22 cellular contexts compared by ENCODE assay signal in the genomic region with DNA sequence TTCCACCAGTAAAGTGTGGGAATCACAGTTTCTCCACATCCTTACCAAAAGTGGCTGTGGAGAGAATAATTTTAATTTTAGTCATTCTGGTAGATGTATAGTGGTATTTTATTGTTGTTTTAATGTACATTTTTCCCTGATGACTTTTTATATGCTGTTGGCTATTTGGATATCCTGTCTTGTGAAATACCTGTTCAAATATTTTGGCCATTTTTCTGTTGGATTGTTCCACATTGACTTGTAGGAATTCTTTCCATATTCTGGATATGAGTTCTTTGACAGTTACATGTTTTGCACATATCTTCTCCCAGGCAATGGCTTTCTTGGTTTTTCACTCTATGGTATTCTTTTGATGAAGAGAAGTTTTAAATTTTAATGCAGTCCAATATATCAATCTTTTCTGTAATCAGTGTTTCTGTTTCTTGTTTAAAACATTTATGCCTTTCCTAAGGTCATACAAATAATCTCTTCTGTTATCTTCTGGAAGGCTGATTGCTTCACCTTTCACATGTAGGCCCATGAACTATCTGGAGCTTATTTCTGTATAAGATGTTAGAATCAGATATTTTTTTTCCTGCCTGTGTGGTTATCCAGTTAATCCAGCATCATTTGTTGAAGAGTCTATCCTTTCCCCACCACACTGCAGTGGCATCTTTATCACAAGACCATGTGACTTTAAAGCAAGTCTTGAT. TPM values are rescaled to one million over a fixed set of nuclear protein-coding genes. Genes with fewer than 3 reads are reported as not detected.
A peak's percentile ranks its signal among the peaks of the same experiment; 100 is the strongest.
DNase-seq lines count a peak whose midpoint lies in the region; ATAC-seq, FAIRE-seq and TF ChIP-seq lines count a peak whose summit lies in the region.
"Had no signal": no experiment of that assay in that cellular context is flagged by ENCODE, and none has a peak within 500 bp of the region (broad histone marks: within the 10 kb centered on the region; RNA-seq: fewer than 3 reads in every experiment).

No MANE protein-coding gene starts in this region.

- H3K36me3 ChIP-seq in PC-3 (ENCODE audit: low read depth, low read length), result no peaks in the 10 kb centered on the region
- no peaks in the 10 kb centered on the region for H3K36me3 ChIP-seq in colonic mucosa
- H3K36me3 ChIP-seq: ascending aorta, gastroesophageal sphincter, SJSA1 had no signal

- H3K27ac ChIP-seq in PC-3 (ENCODE audit: low read length), result peak overlapping the region; percentile 84
- H3K27ac ChIP-seq in colonic mucosa, result peak overlapping the region; percentile 2
- H3K27ac ChIP-seq: ascending aorta, gastroesophageal sphincter, SJSA1 had no signal

- H3K4me3 ChIP-seq in PC-3 (ENCODE audit: low read length) (no peak overlapping the region; the same call in 1 of the 2 replicates), colonic mucosa (no peak overlapping the region)
- H3K4me3 ChIP-seq: ascending aorta, gastroesophageal sphincter, SJSA1 had no signal

- H3K79me2 ChIP-seq in PC-3 (ENCODE audit: low read length), result peaks cover 70% of the 10 kb centered on the region

- no peak for FAIRE-seq in D721Med (lab: Jason Lieb, UNC)

- no peak overlapping the region for H2AFZ ChIP-seq in PC-3 (ENCODE audit: low read length)

- POLR2A ChIA-PET in PC-3 (lab: Charles Lee; ENCODE audit: unreplicated experiment), result no interaction called here

- CTCF ChIA-PET in Calu3 (lab: Charles Lee) (interaction anchor here (2.5 kb wide), 1 partner anchor 20 kb away, joined by 15 read pairs; the partner anchor contains the start of gene AFTPH), PC-3 (lab: Charles Lee) (no interaction called here)

- ATAC-seq in PC-3 (peak; percentile 66), HG03095 (IDR thresholded peaks at IDR 0.05; ENCODE audit: unreplicated experiment) (no peak)
- ATAC-seq: CD8-positive, alpha-beta T cell; gastroesophageal sphincter had no signal

- peaks cover 21% of the 10 kb centered on the region for H3F3A ChIP-seq in PC-3 (ENCODE audit: low read length, unreplicated experiment)

- H3K9me2 ChIP-seq in PC-3 (replicated peaks; ENCODE audit: low read length), result no peaks in the 10 kb centered on the region

- BruUV-seq in Calu3 (replicated peaks; lab: Mats Ljungman, UMichigan), result no TSS peak
- BruUV-seq in PC-3 (replicated peaks; lab: Mats Ljungman, UMichigan), result no TSS peak

- H3K4me1 ChIP-seq in PC-3 (ENCODE audit: insufficient read depth, low read length) (peaks cover 64% of the 10 kb centered on the region), colonic mucosa (no peaks in the 10 kb centered on the region)
- H3K4me1 ChIP-seq: ascending aorta had no signal

- H4K20me1 ChIP-seq in PC-3 (ENCODE audit: low read length), result no peaks in the 10 kb centered on the region

- H3K9ac ChIP-seq in PC-3 (ENCODE audit: low read length) (peak overlapping the region; percentile 23), colonic mucosa (ENCODE audit: low read depth in 2 of 2, low read length in 2 of 2) (no peak overlapping the region)

- H3K36me3 Mint-ChIP-seq in Calu3 (ENCODE audit: insufficient read depth, unreplicated experiment) (no peaks in the 10 kb centered on the region), osteocyte (ENCODE audit: unreplicated experiment) (no peaks in the 10 kb centered on the region), nephron progenitor cell (ENCODE audit: low read depth) (peaks cover 5% of the 10 kb centered on the region)
- H3K36me3 Mint-ChIP-seq: CD8-positive, alpha-beta T cell; mesothelial cell of epicardium had no signal

- no peak for DNase-seq in Calu3
- peak; percentile 87 for DNase-seq in PC-3
- DNase-seq in colonic mucosa, result no peak
- no peak for DNase-seq in osteocyte (ENCODE audit: extremely low spot score, unreplicated experiment)
- DNase-seq in nephron progenitor cell, result no peak
- no peak for DNase-seq in HuH-7.5 (ENCODE audit: low spot score)
- no peak for DNase-seq in D721Med (ENCODE audit: insufficient read length, low spot score)
- DNase-seq: activated CD4-positive, alpha-beta memory T cell treated with anti-CD3 and anti-CD28 coated beads, Interleukin-2, amount 10 ng/mL, durations not matched to agents 7 days and 5 days; activated CD4-positive, CD25-positive, alpha-beta regulatory T cell; CD8-positive, alpha-beta T cell; dermis blood vessel endothelial cell; DND-41; Karpas-422; NCI-H1105 treated with DMSO at 0.1 percent for 48 hours; NCI-H2171 treated with DMSO at 0.1 percent for 48 hours; NCI-H748 treated with DMSO at 0.1 percent for 48 hours; stimulated activated CD4-positive, alpha-beta T cell treated with anti-CD3 and anti-CD28 coated beads, Interleukin-4, amount 100 ng/mL, for 4 hours had no signal

- TF ChIP-seq CTCF in Calu3 (IDR thresholded peaks at IDR 0.05; ENCODE audit: unreplicated experiment), result no peak
- TF ChIP-seq CTCF in PC-3 (conservative IDR thresholded peaks at IDR 0.05; ENCODE audit: low read depth, low read length), result no peak
- no peak for TF ChIP-seq CTCF in colonic mucosa (IDR thresholded peaks at IDR 0.05)
- no peak for TF ChIP-seq CTCF in osteocyte (IDR thresholded peaks at IDR 0.05)
- TF ChIP-seq CTCF in nephron progenitor cell (IDR thresholded peaks at IDR 0.05), result no peak
- TF ChIP-seq CTCF in D721Med (IDR thresholded peaks at IDR 0.05; ENCODE audit: insufficient read depth, missing control alignments), result no peak

- no peaks in the 10 kb centered on the region for H3K27me3 ChIP-seq in PC-3 (ENCODE audit: low read length)
- H3K27me3 ChIP-seq in colonic mucosa, result no peaks in the 10 kb centered on the region
- H3K27me3 ChIP-seq: ascending aorta, gastroesophageal sphincter, SJSA1 had no signal

- no peaks in the 10 kb centered on the region for H3K9me3 Mint-ChIP-seq in Calu3 (ENCODE audit: low read depth, unreplicated experiment)
- H3K9me3 Mint-ChIP-seq in osteocyte (ENCODE audit: unreplicated experiment), result no peaks in the 10 kb centered on the region
- peaks cover 4% of the 10 kb centered on the region for H3K9me3 Mint-ChIP-seq in nephron progenitor cell
- H3K9me3 Mint-ChIP-seq: activated CD4-positive, alpha-beta memory T cell treated with anti-CD3 and anti-CD28 coated beads, Interleukin-2, amount 10 ng/mL, durations not matched to agents 7 days and 5 days; CD8-positive, alpha-beta T cell; mesothelial cell of epicardium had no signal

- no peaks in the 10 kb centered on the region for H3K9me3 ChIP-seq in PC-3 (ENCODE audit: low read length)
- no peaks in the 10 kb centered on the region for H3K9me3 ChIP-seq in colonic mucosa
- H3K9me3 ChIP-seq: ascending aorta, gastroesophageal sphincter, SJSA1 had no signal

- peak overlapping the region; percentile 82 for H3K4me2 ChIP-seq in PC-3 (ENCODE audit: low read length)

- intact Hi-C loops in Calu3 (cut with micrococcal nuclease; ENCODE audit: unreplicated experiment), result no loop called here
- intact Hi-C loops in PC-3 (cut with micrococcal nuclease), result loop anchor here (1.0 kb wide), 1 partner anchor 19 kb away; the partner anchor contains the start of gene AFTPH
- intact Hi-C loops in colonic mucosa (cut with DNase I), result no loop called here

- H3K27ac Mint-ChIP-seq in Calu3 (ENCODE audit: unreplicated experiment) (peak overlapping the region; percentile 57), osteocyte (ENCODE audit: unreplicated experiment) (peak overlapping the region; percentile 68), nephron progenitor cell (no peak overlapping the region)
- H3K27ac Mint-ChIP-seq: activated CD4-positive, alpha-beta memory T cell treated with anti-CD3 and anti-CD28 coated beads, Interleukin-2, amount 10 ng/mL, durations not matched to agents 7 days and 5 days; mesothelial cell of epicardium had no signal

- H3K27me3 Mint-ChIP-seq in Calu3 (ENCODE audit: unreplicated experiment) (no peaks in the 10 kb centered on the region), osteocyte (ENCODE audit: unreplicated experiment) (no peaks in the 10 kb centered on the region), nephron progenitor cell (ENCODE audit: low read depth, poor library complexity) (no peaks in the 10 kb centered on the region)
- H3K27me3 Mint-ChIP-seq: activated CD4-positive, alpha-beta memory T cell treated with anti-CD3 and anti-CD28 coated beads, Interleukin-2, amount 10 ng/mL, durations not matched to agents 7 days and 5 days had no signal

- H3K4me1 Mint-ChIP-seq in Calu3 (ENCODE audit: low read depth, unreplicated experiment), result peaks cover 42% of the 10 kb centered on the region
- peaks cover 59% of the 10 kb centered on the region for H3K4me1 Mint-ChIP-seq in osteocyte (ENCODE audit: unreplicated experiment)
- H3K4me1 Mint-ChIP-seq in nephron progenitor cell, result peaks cover 14% of the 10 kb centered on the region

- H3K4me3 Mint-ChIP-seq in Calu3 (ENCODE audit: low read depth, unreplicated experiment) (peak overlapping the region; percentile 32), osteocyte (ENCODE audit: unreplicated experiment) (no peak overlapping the region), nephron progenitor cell (no peak overlapping the region)
- H3K4me3 Mint-ChIP-seq: activated CD4-positive, alpha-beta memory T cell treated with anti-CD3 and anti-CD28 coated beads, Interleukin-2, amount 10 ng/mL, durations not matched to agents 7 days and 5 days; CD8-positive, alpha-beta T cell; mesothelial cell of epicardium had no signal

RNA-seq across cellular contexts. Expression of gene AFTPH, which starts 19.0 kb away (rescaled TPM):
- total RNA-seq in Calu3 (2022), result 42.2 and 47.1 TPM in 2 replicates
- 18.9 and 26.6 TPM in 2 replicates for total RNA-seq in PC-3 (2014; rRNA removed)
- total RNA-seq in colonic mucosa, result 10 to 100 TPM; 49.4 to 67.3 TPM
- total RNA-seq in osteocyte, result 15.5 and 16.9 TPM in 2 replicates
